1 cellular context compared by ENCODE assay signal in the genomic region with DNA sequence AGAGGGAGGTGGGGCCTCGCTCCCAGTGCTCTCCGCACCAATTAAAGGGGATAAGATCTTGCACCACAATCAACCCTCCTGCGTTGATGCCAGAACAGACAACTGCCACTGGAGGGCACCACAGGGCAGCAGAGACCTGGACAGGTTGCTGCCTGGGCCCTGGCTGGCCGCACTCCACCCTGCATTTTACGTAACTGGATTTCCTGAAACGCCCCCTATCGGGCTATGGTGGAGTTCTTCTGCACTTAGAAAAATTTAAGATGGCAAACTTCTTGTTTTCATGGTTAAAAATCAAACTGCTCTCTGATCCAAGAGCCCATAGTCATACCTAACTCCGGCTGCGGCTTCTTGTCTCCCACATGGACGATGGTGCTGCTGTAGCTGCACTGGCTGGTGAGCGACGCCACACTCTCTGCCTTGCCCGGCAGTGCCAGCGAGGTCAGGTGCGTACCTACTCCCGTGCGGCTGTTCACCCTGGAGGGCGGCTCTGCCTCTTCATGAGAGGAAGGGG.
TF ChIP-seq lines count a peak whose summit lies in the region.

No MANE protein-coding gene starts in this region.

TF ChIP-seq in HepG2, 621 proteins besides CTCF, POLR2A, EP300 and RAD21 (continued from another document and continues in another):
- TF ChIP-seq, protein P1, sequence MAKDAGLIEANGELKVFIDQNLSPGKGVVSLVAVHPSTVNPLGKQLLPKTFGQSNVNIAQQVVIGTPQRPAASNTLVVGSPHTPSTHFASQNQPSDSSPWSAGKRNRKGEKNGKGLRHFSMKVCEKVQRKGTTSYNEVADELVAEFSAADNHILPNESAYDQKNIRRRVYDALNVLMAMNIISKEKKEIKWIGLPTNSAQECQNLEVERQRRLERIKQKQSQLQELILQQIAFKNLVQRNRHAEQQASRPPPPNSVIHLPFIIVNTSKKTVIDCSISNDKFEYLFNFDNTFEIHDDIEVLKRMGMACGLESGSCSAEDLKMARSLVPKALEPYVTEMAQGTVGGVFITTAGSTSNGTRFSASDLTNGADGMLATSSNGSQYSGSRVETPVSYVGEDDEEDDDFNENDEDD (CRISPR knock-in tag; IDR thresholded peaks at IDR 0.05; ENCODE audit: borderline replicate concordance) = peak; percentile 60; the same call in 1 of the 2 replicates
- TF ChIP-seq ZSCAN22 (CRISPR knock-in tag; IDR thresholded peaks at IDR 0.05) = no peak
- peak; percentile 77 for TF ChIP-seq PPARG (CRISPR knock-in tag; conservative IDR thresholded peaks at IDR 0.05)
- TF ChIP-seq, protein P2, sequence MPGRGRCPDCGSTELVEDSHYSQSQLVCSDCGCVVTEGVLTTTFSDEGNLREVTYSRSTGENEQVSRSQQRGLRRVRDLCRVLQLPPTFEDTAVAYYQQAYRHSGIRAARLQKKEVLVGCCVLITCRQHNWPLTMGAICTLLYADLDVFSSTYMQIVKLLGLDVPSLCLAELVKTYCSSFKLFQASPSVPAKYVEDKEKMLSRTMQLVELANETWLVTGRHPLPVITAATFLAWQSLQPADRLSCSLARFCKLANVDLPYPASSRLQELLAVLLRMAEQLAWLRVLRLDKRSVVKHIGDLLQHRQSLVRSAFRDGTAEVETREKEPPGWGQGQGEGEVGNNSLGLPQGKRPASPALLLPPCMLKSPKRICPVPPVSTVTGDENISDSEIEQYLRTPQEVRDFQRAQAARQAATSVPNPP (CRISPR knock-in tag; IDR thresholded peaks at IDR 0.05) = no peak
- 0 out of 2 replicates have a peak, but pooled peaks have one; percentile 77 for TF ChIP-seq RFXANK (CRISPR knock-in tag; IDR thresholded peaks at IDR 0.05)
- 0 out of 2 replicates have a peak, but pooled peaks have one; percentile 14 for TF ChIP-seq SALL2 (CRISPR knock-in tag; IDR thresholded peaks at IDR 0.05)
- peak; percentile 62; the same call in 1 of the 2 replicates for TF ChIP-seq NFKBIZ (CRISPR knock-in tag; IDR thresholded peaks at IDR 0.05)
- peak; percentile 49; the same call in 1 of the 2 replicates for TF ChIP-seq ZNF501 (CRISPR knock-in tag; IDR thresholded peaks at IDR 0.05)
- TF ChIP-seq SMYD3 (CRISPR knock-in tag; IDR thresholded peaks at IDR 0.05) = no peak
- no peak for TF ChIP-seq ZNF629 (CRISPR knock-in tag; conservative IDR thresholded peaks at IDR 0.05)
- no peak for TF ChIP-seq LCORL (IDR thresholded peaks at IDR 0.05)
- no peak for TF ChIP-seq LCORL (CRISPR knock-in tag; IDR thresholded peaks at IDR 0.05)
- no peak for TF ChIP-seq RFX5 (IDR thresholded peaks at IDR 0.05; ENCODE audit: low read depth, low read length)
- TF ChIP-seq, protein P3, sequence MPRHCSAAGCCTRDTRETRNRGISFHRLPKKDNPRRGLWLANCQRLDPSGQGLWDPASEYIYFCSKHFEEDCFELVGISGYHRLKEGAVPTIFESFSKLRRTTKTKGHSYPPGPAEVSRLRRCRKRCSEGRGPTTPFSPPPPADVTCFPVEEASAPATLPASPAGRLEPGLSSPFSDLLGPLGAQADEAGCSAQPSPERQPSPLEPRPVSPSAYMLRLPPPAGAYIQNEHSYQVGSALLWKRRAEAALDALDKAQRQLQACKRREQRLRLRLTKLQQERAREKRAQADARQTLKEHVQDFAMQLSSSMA (CRISPR knock-in tag; IDR thresholded peaks at IDR 0.05) = no peak
- no peak for TF ChIP-seq CREB1 (IDR thresholded peaks at IDR 0.05)
- TF ChIP-seq CREB1 (CRISPR knock-in tag; IDR thresholded peaks at IDR 0.05) = no peak
- TF ChIP-seq, protein P4, sequence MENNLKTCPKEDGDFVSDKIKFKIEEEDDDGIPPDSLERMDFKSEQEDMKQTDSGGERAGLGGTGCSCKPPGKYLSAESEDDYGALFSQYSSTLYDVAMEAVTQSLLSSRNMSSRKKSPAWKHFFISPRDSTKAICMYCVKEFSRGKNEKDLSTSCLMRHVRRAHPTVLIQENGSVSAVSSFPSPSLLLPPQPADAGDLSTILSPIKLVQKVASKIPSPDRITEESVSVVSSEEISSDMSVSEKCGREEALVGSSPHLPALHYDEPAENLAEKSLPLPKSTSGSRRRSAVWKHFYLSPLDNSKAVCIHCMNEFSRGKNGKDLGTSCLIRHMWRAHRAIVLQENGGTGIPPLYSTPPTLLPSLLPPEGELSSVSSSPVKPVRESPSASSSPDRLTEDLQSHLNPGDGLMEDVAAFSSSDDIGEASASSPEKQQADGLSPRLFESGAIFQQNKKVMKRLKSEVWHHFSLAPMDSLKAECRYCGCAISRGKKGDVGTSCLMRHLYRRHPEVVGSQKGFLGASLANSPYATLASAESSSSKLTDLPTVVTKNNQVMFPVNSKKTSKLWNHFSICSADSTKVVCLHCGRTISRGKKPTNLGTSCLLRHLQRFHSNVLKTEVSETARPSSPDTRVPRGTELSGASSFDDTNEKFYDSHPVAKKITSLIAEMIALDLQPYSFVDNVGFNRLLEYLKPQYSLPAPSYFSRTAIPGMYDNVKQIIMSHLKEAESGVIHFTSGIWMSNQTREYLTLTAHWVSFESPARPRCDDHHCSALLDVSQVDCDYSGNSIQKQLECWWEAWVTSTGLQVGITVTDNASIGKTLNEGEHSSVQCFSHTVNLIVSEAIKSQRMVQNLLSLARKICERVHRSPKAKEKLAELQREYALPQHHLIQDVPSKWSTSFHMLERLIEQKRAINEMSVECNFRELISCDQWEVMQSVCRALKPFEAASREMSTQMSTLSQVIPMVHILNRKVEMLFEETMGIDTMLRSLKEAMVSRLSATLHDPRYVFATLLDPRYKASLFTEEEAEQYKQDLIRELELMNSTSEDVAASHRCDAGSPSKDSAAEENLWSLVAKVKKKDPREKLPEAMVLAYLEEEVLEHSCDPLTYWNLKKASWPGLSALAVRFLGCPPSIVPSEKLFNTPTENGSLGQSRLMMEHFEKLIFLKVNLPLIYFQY (CRISPR knock-in tag; IDR thresholded peaks at IDR 0.05; ENCODE audit: borderline replicate concordance) = 0 out of 2 replicates have a peak, but pooled peaks have one; percentile 50
- no peak for TF ChIP-seq FOXP1 (IDR thresholded peaks at IDR 0.05)
- 0 out of 2 replicates have a peak, but pooled peaks have one; percentile 29 for TF ChIP-seq FOXP1 (CRISPR knock-in tag; IDR thresholded peaks at IDR 0.05)
- peak; percentile 88 for TF ChIP-seq TEAD3 (CRISPR knock-in tag; optimal IDR thresholded peaks at IDR 0.05; ENCODE audit: borderline replicate concordance)
- peak; percentile 42 for TF ChIP-seq TBL1XR1 (IDR thresholded peaks at IDR 0.05; ENCODE audit: borderline replicate concordance, low read length, partially characterized antibody)
- peak; percentile 46; the same call in 1 of the 2 replicates for TF ChIP-seq BRD4 (CRISPR knock-in tag; IDR thresholded peaks at IDR 0.05)
- TF ChIP-seq, protein P5, sequence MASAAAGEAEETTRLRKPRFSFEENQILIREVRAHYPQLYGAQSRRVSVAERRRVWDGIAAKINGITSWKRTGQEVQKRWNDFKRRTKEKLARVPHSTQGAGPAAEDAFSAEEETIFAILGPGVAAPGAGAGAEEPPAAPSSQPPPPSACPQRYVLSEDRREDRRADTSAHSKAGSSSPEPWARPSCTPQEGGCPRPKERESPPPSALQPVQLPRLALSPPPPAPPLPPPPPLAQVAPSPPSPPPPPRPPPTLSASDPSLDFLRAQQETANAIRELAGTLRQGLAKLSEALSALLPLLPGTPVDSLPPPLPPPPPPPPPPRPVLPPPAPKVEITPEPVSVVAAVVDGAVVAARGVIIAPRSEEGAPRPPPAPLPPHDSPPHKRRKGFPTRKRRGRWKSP (CRISPR knock-in tag; IDR thresholded peaks at IDR 0.05) = 0 out of 2 replicates have a peak, but pooled peaks have one; percentile 56
- TF ChIP-seq SMAD3 (CRISPR knock-in tag; IDR thresholded peaks at IDR 0.05) = peak; percentile 76; the same call in 1 of the 2 replicates
- TF ChIP-seq HMG20B (CRISPR knock-in tag; conservative IDR thresholded peaks at IDR 0.05) = no peak
- TF ChIP-seq, protein P6, sequence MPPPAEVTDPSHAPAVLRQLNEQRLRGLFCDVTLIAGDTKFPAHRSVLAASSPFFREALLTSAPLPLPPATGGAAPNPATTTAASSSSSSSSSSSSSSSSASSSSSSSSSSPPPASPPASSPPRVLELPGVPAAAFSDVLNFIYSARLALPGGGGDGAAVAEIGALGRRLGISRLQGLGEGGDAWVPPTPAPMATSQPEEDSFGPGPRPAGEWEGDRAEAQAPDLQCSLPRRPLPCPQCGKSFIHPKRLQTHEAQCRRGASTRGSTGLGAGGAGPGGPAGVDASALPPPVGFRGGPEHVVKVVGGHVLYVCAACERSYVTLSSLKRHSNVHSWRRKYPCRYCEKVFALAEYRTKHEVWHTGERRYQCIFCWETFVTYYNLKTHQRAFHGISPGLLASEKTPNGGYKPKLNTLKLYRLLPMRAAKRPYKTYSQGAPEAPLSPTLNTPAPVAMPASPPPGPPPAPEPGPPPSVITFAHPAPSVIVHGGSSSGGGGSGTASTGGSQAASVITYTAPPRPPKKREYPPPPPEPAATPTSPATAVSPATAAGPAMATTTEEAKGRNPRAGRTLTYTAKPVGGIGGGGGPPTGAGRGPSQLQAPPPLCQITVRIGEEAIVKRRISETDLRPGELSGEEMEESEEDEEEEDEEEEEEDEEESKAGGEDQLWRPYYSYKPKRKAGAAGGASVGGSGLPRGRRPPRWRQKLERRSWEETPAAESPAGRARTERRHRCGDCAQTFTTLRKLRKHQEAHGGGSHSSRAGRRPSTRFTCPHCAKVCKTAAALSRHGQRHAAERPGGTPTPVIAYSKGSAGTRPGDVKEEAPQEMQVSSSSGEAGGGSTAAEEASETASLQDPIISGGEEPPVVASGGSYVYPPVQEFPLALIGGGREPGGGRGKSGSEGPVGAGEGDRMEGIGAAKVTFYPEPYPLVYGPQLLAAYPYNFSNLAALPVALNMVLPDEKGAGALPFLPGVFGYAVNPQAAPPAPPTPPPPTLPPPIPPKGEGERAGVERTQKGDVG (CRISPR knock-in tag; IDR thresholded peaks at IDR 0.05; ENCODE audit: borderline replicate concordance) = 0 out of 2 replicates have a peak, but pooled peaks have one; percentile 52
- TF ChIP-seq MTA1 (CRISPR knock-in tag; IDR thresholded peaks at IDR 0.05; ENCODE audit: borderline replicate concordance) = no peak
- TF ChIP-seq DMAP1 (CRISPR knock-in tag; IDR thresholded peaks at IDR 0.05) = peak; percentile 67; the same call in 1 of the 2 replicates
- peak; percentile 53 for TF ChIP-seq GABPB1 (CRISPR knock-in tag; IDR thresholded peaks at IDR 0.05)
- peak; percentile 72; the same call in 1 of the 2 replicates for TF ChIP-seq KLF9 (CRISPR knock-in tag; IDR thresholded peaks at IDR 0.05; ENCODE audit: low read depth)
- TF ChIP-seq, protein P7, sequence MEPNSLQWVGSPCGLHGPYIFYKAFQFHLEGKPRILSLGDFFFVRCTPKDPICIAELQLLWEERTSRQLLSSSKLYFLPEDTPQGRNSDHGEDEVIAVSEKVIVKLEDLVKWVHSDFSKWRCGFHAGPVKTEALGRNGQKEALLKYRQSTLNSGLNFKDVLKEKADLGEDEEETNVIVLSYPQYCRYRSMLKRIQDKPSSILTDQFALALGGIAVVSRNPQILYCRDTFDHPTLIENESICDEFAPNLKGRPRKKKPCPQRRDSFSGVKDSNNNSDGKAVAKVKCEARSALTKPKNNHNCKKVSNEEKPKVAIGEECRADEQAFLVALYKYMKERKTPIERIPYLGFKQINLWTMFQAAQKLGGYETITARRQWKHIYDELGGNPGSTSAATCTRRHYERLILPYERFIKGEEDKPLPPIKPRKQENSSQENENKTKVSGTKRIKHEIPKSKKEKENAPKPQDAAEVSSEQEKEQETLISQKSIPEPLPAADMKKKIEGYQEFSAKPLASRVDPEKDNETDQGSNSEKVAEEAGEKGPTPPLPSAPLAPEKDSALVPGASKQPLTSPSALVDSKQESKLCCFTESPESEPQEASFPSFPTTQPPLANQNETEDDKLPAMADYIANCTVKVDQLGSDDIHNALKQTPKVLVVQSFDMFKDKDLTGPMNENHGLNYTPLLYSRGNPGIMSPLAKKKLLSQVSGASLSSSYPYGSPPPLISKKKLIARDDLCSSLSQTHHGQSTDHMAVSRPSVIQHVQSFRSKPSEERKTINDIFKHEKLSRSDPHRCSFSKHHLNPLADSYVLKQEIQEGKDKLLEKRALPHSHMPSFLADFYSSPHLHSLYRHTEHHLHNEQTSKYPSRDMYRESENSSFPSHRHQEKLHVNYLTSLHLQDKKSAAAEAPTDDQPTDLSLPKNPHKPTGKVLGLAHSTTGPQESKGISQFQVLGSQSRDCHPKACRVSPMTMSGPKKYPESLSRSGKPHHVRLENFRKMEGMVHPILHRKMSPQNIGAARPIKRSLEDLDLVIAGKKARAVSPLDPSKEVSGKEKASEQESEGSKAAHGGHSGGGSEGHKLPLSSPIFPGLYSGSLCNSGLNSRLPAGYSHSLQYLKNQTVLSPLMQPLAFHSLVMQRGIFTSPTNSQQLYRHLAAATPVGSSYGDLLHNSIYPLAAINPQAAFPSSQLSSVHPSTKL (CRISPR knock-in tag; IDR thresholded peaks at IDR 0.05) = peak; percentile 68
- peak; percentile 70 for TF ChIP-seq FOXA3 (CRISPR knock-in tag; IDR thresholded peaks at IDR 0.05)
- no peak for TF ChIP-seq ZNF225 (CRISPR knock-in tag; IDR thresholded peaks at IDR 0.05)
- no peak for TF ChIP-seq BRCA1 (CRISPR knock-in tag; IDR thresholded peaks at IDR 0.05)
- TF ChIP-seq SOX6 (IDR thresholded peaks at IDR 0.05) = no peak
- peak; percentile 35 for TF ChIP-seq SOX6 (CRISPR knock-in tag; IDR thresholded peaks at IDR 0.05)
- TF ChIP-seq, protein P8, sequence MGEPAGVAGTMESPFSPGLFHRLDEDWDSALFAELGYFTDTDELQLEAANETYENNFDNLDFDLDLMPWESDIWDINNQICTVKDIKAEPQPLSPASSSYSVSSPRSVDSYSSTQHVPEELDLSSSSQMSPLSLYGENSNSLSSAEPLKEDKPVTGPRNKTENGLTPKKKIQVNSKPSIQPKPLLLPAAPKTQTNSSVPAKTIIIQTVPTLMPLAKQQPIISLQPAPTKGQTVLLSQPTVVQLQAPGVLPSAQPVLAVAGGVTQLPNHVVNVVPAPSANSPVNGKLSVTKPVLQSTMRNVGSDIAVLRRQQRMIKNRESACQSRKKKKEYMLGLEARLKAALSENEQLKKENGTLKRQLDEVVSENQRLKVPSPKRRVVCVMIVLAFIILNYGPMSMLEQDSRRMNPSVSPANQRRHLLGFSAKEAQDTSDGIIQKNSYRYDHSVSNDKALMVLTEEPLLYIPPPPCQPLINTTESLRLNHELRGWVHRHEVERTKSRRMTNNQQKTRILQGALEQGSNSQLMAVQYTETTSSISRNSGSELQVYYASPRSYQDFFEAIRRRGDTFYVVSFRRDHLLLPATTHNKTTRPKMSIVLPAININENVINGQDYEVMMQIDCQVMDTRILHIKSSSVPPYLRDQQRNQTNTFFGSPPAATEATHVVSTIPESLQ (CRISPR knock-in tag; conservative IDR thresholded peaks at IDR 0.05) = no peak
- TF ChIP-seq THAP11 (CRISPR knock-in tag; IDR thresholded peaks at IDR 0.05) = peak; percentile 79
- TF ChIP-seq TSC22D2 (CRISPR knock-in tag; IDR thresholded peaks at IDR 0.05; ENCODE audit: borderline replicate concordance) = 0 out of 2 replicates have a peak, but pooled peaks have one; percentile 68
- TF ChIP-seq ZNF264 (CRISPR knock-in tag; IDR thresholded peaks at IDR 0.05) = no peak
- no peak for TF ChIP-seq NR2C2 (CRISPR knock-in tag; IDR thresholded peaks at IDR 0.05; ENCODE audit: borderline replicate concordance)
- TF ChIP-seq TCF12 (IDR thresholded peaks at IDR 0.05) = no peak
- TF ChIP-seq TCF12 (CRISPR knock-in tag; IDR thresholded peaks at IDR 0.05) = peak; percentile 59; the same call in 1 of the 2 replicates
- TF ChIP-seq ZBTB38 (CRISPR knock-in tag; IDR thresholded peaks at IDR 0.05) = peak; percentile 27; the same call in 1 of the 2 replicates
- TF ChIP-seq HNRNPL (IDR thresholded peaks at IDR 0.05; ENCODE audit: low read depth, low read length) = no peak
- peak; percentile 62; the same call in 1 of the 2 replicates for TF ChIP-seq SALL1 (CRISPR knock-in tag; IDR thresholded peaks at IDR 0.05)
